In genomic region chr3:194989251-194989650, GRCh38 we compare ENCODE assay signal across 16 cellular contexts.
"Had no signal": no experiment of that assay in that cellular context is flagged by ENCODE, and none has a peak within 500 bp of the region (broad histone marks: within the 10 kb centered on the region; RNA-seq: fewer than 3 reads in every experiment).

No MANE protein-coding gene starts in this region.

- H3K4me1 Mint-ChIP-seq: activated CD4-positive, alpha-beta T cell treated with anti-CD3 and anti-CD28 coated beads for 36 hours; activated T-helper 17 cell treated with anti-CD3 and anti-CD28 coated beads, Interleukin-2, amount 50 U/mL, for 72 hours; neural crest cell had no signal

- H3K27ac Mint-ChIP-seq: activated CD4-positive, alpha-beta T cell treated with anti-CD3 and anti-CD28 coated beads for 36 hours; activated T-helper 17 cell treated with anti-CD3 and anti-CD28 coated beads, Interleukin-2, amount 50 U/mL, for 72 hours; dendritic cell treated with granulocyte-macrophage colony-stimulating factor and Interleukin-4, amounts not matched to agents 40 ng/mL and 50 ng/mL, for 4 days; T-helper 17 cell had no signal

- H3K9me3 Mint-ChIP-seq: activated T-helper 17 cell treated with anti-CD3 and anti-CD28 coated beads, Interleukin-2, amount 50 U/mL, for 72 hours; neural crest cell had no signal

- H3K9me3 ChIP-seq: heart right ventricle, ovary, tibial nerve had no signal

- DNase-seq: activated CD4-positive, alpha-beta T cell treated with anti-CD3 and anti-CD28 coated beads for 36 hours; activated naive CD4-positive, alpha-beta T cell treated with Interleukin-2 at 50 U/mL for 16 hours; anterior cingulate cortex; effector memory CD4-positive, alpha-beta T cell; foreskin melanocyte; heart right ventricle; left colon; midbrain; ovary; stimulated activated naive CD4-positive, alpha-beta T cell; T-helper 17 cell had no signal

- ATAC-seq: activated CD4-positive, alpha-beta T cell treated with anti-CD3 and anti-CD28 coated beads for 36 hours; activated T-helper 17 cell treated with anti-CD3 and anti-CD28 coated beads, Interleukin-2, amount 50 U/mL, for 72 hours; heart right ventricle; T-helper 17 cell had no signal

- H3K4me3 ChIP-seq: heart right ventricle, lung, ovary, tibial nerve had no signal

- H3K27ac ChIP-seq: heart right ventricle, ovary, tibial nerve had no signal

- H3K27me3 ChIP-seq: heart right ventricle, ovary, tibial nerve had no signal

- H3K36me3 ChIP-seq: heart right ventricle, ovary, tibial nerve had no signal

- H3K4me3 Mint-ChIP-seq: activated CD4-positive, alpha-beta T cell treated with anti-CD3 and anti-CD28 coated beads for 36 hours; activated T-helper 17 cell treated with anti-CD3 and anti-CD28 coated beads, Interleukin-2, amount 50 U/mL, for 72 hours; dendritic cell treated with granulocyte-macrophage colony-stimulating factor and Interleukin-4, amounts not matched to agents 40 ng/mL and 50 ng/mL, for 4 days; neural crest cell; T-helper 17 cell had no signal
